ENCODE assay signal across 8 cellular contexts in genomic region chr2:79860233-79861058, GRCh38.
A peak's percentile ranks its signal among the peaks of the same experiment; 100 is the strongest.
DNase-seq lines count a peak whose midpoint lies in the region; ATAC-seq and TF ChIP-seq lines count a peak whose summit lies in the region.

No MANE protein-coding gene starts in this region.

- no peak for TF ChIP-seq POLR2A in esophagus muscularis mucosa (IDR thresholded peaks at IDR 0.05; ENCODE audit: low read depth)

- TF ChIP-seq CTCF in AG04449 (IDR thresholded peaks at IDR 0.05; ENCODE audit: insufficient read depth, low read length, missing control alignments) (peak; percentile 59), HFF-Myc (IDR thresholded peaks at IDR 0.05; ENCODE audit: low read depth, low read length, missing control alignments) (peak; percentile 35), esophagus muscularis mucosa (IDR thresholded peaks at IDR 0.05) (peak in 1 of 3 experiments; percentile 10)

- H3K27me3 Mint-ChIP-seq in activated T-cell treated with anti-CD3 and anti-CD28 coated beads, Interleukin-2, amount 50 U/mL, for 24 hours = no peaks in the 10 kb centered on the region
- no peaks in the 10 kb centered on the region for H3K27me3 Mint-ChIP-seq in activated T-helper 17 cell treated with anti-CD3 and anti-CD28 coated beads, Interleukin-2, amount 50 U/mL, for 72 hours

- POLR2A ChIA-PET in AG04449 (lab: Yijun Ruan, JAX) = no interaction called here

- H3K4me1 ChIP-seq in esophagus muscularis mucosa = no peaks in the 10 kb centered on the region

- 40% methylated on average over 10 of the region's 10 CpGs for WGBS in esophagus muscularis mucosa

- H3K4me3 ChIP-seq in AG04449 (ENCODE audit: low read depth, low read length) (no peak overlapping the region), HFF-Myc (replicated peaks; ENCODE audit: low read depth, low read length) (no peak overlapping the region), esophagus muscularis mucosa (no peak overlapping the region)

- peaks cover 6% of the 10 kb centered on the region for H3K9me3 Mint-ChIP-seq in activated T-cell treated with anti-CD3 and anti-CD28 coated beads, Interleukin-2, amount 50 U/mL, for 24 hours
- H3K9me3 Mint-ChIP-seq in activated T-helper 17 cell treated with anti-CD3 and anti-CD28 coated beads, Interleukin-2, amount 50 U/mL, for 72 hours = peaks cover 12% of the 10 kb centered on the region

- CTCF ChIA-PET in AG04449 (lab: Yijun Ruan, JAX) = interaction anchor here (0.7 to 3.0 kb wide), 3 partner anchors 12 to 662 kb away, joined by 3 to 28 read pairs (median 3); no protein-coding TSS in a partner anchor

- ATAC-seq in activated T-helper 17 cell treated with anti-CD3 and anti-CD28 coated beads, Interleukin-2, amount 50 U/mL, for 72 hours (replicated peaks) = no peak

- no peaks in the 10 kb centered on the region for H3K36me3 Mint-ChIP-seq in activated T-cell treated with anti-CD3 and anti-CD28 coated beads, Interleukin-2, amount 50 U/mL, for 24 hours (ENCODE audit: low read depth)
- H3K36me3 Mint-ChIP-seq in activated T-helper 17 cell treated with anti-CD3 and anti-CD28 coated beads, Interleukin-2, amount 50 U/mL, for 72 hours (ENCODE audit: low read depth) = no peaks in the 10 kb centered on the region

- H3K9me3 ChIP-seq in esophagus muscularis mucosa = no peaks in the 10 kb centered on the region

- intact Hi-C loops in esophagus muscularis mucosa (cut with DNase I) = no loop called here

- no peak overlapping the region for H3K4me3 Mint-ChIP-seq in activated T-cell treated with anti-CD3 and anti-CD28 coated beads, Interleukin-2, amount 50 U/mL, for 24 hours
- H3K4me3 Mint-ChIP-seq in activated T-helper 17 cell treated with anti-CD3 and anti-CD28 coated beads, Interleukin-2, amount 50 U/mL, for 72 hours = no peak overlapping the region

- H3K36me3 ChIP-seq in esophagus muscularis mucosa = no peaks in the 10 kb centered on the region

- no peak overlapping the region for H3K27ac Mint-ChIP-seq in activated T-cell treated with anti-CD3 and anti-CD28 coated beads, Interleukin-2, amount 50 U/mL, for 24 hours
- no peak overlapping the region for H3K27ac Mint-ChIP-seq in activated T-helper 17 cell treated with anti-CD3 and anti-CD28 coated beads, Interleukin-2, amount 50 U/mL, for 72 hours

- no peak overlapping the region for H3K27ac ChIP-seq in esophagus muscularis mucosa (replicated peaks in 1 of 4)

- peaks cover 0 to 4% (median 0%) of the 10 kb centered on the region in 4 donors for H3K27me3 ChIP-seq in esophagus muscularis mucosa

- DNase-seq in AG04449 (ENCODE audit: low read depth, low spot score) (peak; percentile 0), HFF-Myc (ENCODE audit: extremely low read depth, low read depth) (no peak), RPMI7951 (ENCODE audit: low read depth) (peak; percentile 2), iPS-NIHi7 (ENCODE audit: extremely low spot score) (peak; percentile 59), esophagus muscularis mucosa (ENCODE audit: extremely low spot score) (no peak)
- no peak for DNase-seq in stimulated activated CD4-positive, alpha-beta T cell treated with anti-CD3 and anti-CD28 coated beads, Interleukin-2, amount 100 ng/mL, for 48 hours
- no peak for DNase-seq in activated T-cell treated with anti-CD3 and anti-CD28 coated beads, Interleukin-2, amount 50 U/mL, for 24 hours

- TF ChIP-seq EP300 in esophagus muscularis mucosa (IDR thresholded peaks at IDR 0.05) = no peak

- H3K4me1 Mint-ChIP-seq in activated T-cell treated with anti-CD3 and anti-CD28 coated beads, Interleukin-2, amount 50 U/mL, for 24 hours (ENCODE audit: low read depth) = no peaks in the 10 kb centered on the region
- no peaks in the 10 kb centered on the region for H3K4me1 Mint-ChIP-seq in activated T-helper 17 cell treated with anti-CD3 and anti-CD28 coated beads, Interleukin-2, amount 50 U/mL, for 72 hours

Comparison
In these comparisons a context has a peak if more than half of its experiments do, and no peak if none do; other contexts are left out.
1. DNase-seq: peak in AG04449 (single experiment), RPMI7951 (single experiment) and iPS-NIHi7 (single experiment); none in HFF-Myc (single experiment), stimulated activated CD4-positive, alpha-beta T cell treated with anti-CD3 and anti-CD28 coated beads, Interleukin-2, amount 100 ng/mL, for 48 hours (0 of 2), esophagus muscularis mucosa (single experiment) and activated T-cell treated with anti-CD3 and anti-CD28 coated beads, Interleukin-2, amount 50 U/mL, for 24 hours (single experiment).